In the genomic region with DNA sequence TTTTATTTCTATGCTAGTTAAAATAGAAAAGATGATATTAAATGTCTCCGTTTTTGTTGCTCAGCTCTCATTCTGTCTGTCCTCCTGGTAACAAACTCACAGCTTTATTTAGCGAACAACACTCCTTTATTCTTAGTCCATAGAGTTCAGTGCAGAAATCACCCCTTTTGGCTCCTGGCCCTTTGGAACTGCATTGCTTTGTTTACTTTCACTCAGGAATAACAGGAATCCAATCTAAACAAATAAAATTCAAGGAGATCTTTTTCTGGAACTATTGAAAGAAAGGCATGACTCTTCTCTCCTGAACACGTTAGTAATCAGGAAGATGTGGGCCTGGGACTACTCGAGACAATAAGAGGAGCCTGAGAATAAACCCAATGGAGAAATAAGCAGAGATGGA, we compare ENCODE assay signal across 2 cellular contexts.
TF ChIP-seq lines count a peak whose summit lies in the region.

No MANE protein-coding gene starts in this region.

TF ChIP-seq in liver, 16 proteins besides CTCF, POLR2A, EP300 and RAD21:
- TF ChIP-seq YY1 (IDR thresholded peaks at IDR 0.05) (no peak), HNF4A (conservative IDR thresholded peaks at IDR 0.05) (peak in 1 of 2 donors; percentile 24), TAF1 (conservative IDR thresholded peaks at IDR 0.05) (no peak), JUND (IDR thresholded peaks at IDR 0.05) (no peak), HNF4G (IDR thresholded peaks at IDR 0.05) (no peak), FOXA2 (IDR thresholded peaks at IDR 0.05) (peak; percentile 29), SP1 (IDR thresholded peaks at IDR 0.05) (no peak), EGR1 (IDR thresholded peaks at IDR 0.05; ENCODE audit: low read depth in 2 of 2) (no peak), RXRA (IDR thresholded peaks at IDR 0.05) (no peak)
- TF ChIP-seq, protein P1, sequence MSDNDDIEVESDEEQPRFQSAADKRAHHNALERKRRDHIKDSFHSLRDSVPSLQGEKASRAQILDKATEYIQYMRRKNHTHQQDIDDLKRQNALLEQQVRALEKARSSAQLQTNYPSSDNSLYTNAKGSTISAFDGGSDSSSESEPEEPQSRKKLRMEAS (IDR thresholded peaks at IDR 0.05), result no peak

TF ChIP-seq in HepG2, 621 proteins besides CTCF, POLR2A, EP300 and RAD21:
- TF ChIP-seq EEA1 (CRISPR knock-in tag; IDR thresholded peaks at IDR 0.05; ENCODE audit: borderline replicate concordance), result no peak
